1 cellular context compared by ENCODE assay signal in the genomic region with DNA sequence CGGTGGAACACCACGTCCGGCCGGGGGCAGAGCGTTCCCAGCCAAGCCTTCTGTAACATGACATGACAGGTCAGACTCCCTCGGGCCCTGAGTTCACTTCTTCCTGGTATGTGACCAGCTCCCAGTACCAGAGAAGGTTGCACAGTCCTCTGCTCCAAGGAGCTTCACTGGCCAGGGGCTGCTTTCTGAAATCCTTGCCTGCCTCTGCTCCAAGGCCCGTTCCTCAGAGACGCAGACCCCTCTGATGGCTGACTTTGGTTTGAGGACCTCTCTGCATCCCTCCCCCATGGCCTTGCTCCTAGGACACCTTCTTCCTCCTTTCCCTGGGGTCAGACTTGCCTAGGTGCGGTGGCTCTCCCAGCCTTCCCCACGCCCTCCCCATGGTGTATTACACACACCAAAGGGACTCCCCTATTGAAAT.
TF ChIP-seq lines count a peak whose summit lies in the region.

No MANE protein-coding gene starts in this region.

TF ChIP-seq in H1, 55 proteins besides CTCF, POLR2A, EP300 and RAD21:
- no peak for TF ChIP-seq JUN (IDR thresholded peaks at IDR 0.05; ENCODE audit: low read depth, low read length)
- TF ChIP-seq RNF2 (IDR thresholded peaks at IDR 0.05; ENCODE audit: borderline replicate concordance, low read depth, low read length, missing control alignments, poor library complexity, severe bottlenecking), result no peak
- no peak for TF ChIP-seq GABPA (IDR thresholded peaks at IDR 0.05; ENCODE audit: borderline replicate concordance, insufficient read depth, low read length)
- no peak for TF ChIP-seq NRF1 (IDR thresholded peaks at IDR 0.05; ENCODE audit: low read depth, low read length)
- no peak for TF ChIP-seq SP1 (IDR thresholded peaks at IDR 0.05; ENCODE audit: low read depth, low read length)
- TF ChIP-seq CTBP2 (IDR thresholded peaks at IDR 0.05; ENCODE audit: borderline replicate concordance, insufficient read depth, insufficient read length, low read length), result no peak
- TF ChIP-seq CBX8 (IDR thresholded peaks at IDR 0.05; ENCODE audit: borderline replicate concordance, low read depth, low read length), result no peak
